22 cellular contexts compared by ENCODE assay signal in genomic region chr6:23394699-23395098, GRCh38.
"Had no signal": no experiment of that assay in that cellular context is flagged by ENCODE, and none has a peak within 500 bp of the region (broad histone marks: within the 10 kb centered on the region; RNA-seq: fewer than 3 reads in every experiment).

No MANE protein-coding gene starts in this region.

- H3K4me1 ChIP-seq: breast epithelium, parathyroid adenoma, tibial artery had no signal

- H3K27ac Mint-ChIP-seq: activated B cell treated with CpG ODN at 0.5 μM for 24 hours; activated CD4-positive, alpha-beta T cell treated with anti-CD3 and anti-CD28 coated beads, Interleukin-2, amount 10 ng/mL, durations not matched to agents 24 days and 14 days; activated CD8-positive, alpha-beta T cell treated with anti-CD3 and anti-CD28 coated beads for 36 hours; activated naive CD8-positive, alpha-beta T cell treated with anti-CD3 and anti-CD28 coated beads for 36 hours; activated T-helper 17 cell treated with anti-CD3 and anti-CD28 coated beads, Interleukin-2, amount 50 U/mL, for 72 hours; immature natural killer cell; memory B cell; naive B cell had no signal

- H2AFZ ChIP-seq: parathyroid adenoma had no signal

- H3K36me3 Mint-ChIP-seq: activated naive CD8-positive, alpha-beta T cell treated with anti-CD3 and anti-CD28 coated beads for 36 hours; immature natural killer cell; memory B cell; naive B cell had no signal

- H3K27me3 Mint-ChIP-seq: activated B cell treated with CpG ODN at 0.5 μM for 24 hours; activated CD4-positive, alpha-beta T cell treated with anti-CD3 and anti-CD28 coated beads, Interleukin-2, amount 10 ng/mL, durations not matched to agents 24 days and 14 days; activated CD8-positive, alpha-beta T cell treated with anti-CD3 and anti-CD28 coated beads for 36 hours; activated naive CD8-positive, alpha-beta T cell treated with anti-CD3 and anti-CD28 coated beads for 36 hours; activated T-helper 17 cell treated with anti-CD3 and anti-CD28 coated beads, Interleukin-2, amount 50 U/mL, for 72 hours; memory B cell; naive B cell had no signal

- H3K27ac ChIP-seq: breast epithelium, neutrophil, parathyroid adenoma, tibial artery had no signal

- ATAC-seq: activated CD8-positive, alpha-beta T cell treated with anti-CD3 and anti-CD28 coated beads for 36 hours; activated T-helper 17 cell treated with anti-CD3 and anti-CD28 coated beads, Interleukin-2, amount 50 U/mL, for 72 hours; left ventricle myocardium superior; stimulated activated naive CD8-positive, alpha-beta T cell treated with anti-CD3 and anti-CD28 coated beads, Interleukin-15, Interleukin-2, amounts not matched to agents 100 U/mL and 50 U/mL, for 24 hours had no signal

- H3K4me1 Mint-ChIP-seq: activated B cell treated with CpG ODN at 0.5 μM for 24 hours; activated CD4-positive, alpha-beta T cell treated with anti-CD3 and anti-CD28 coated beads, Interleukin-2, amount 10 ng/mL, durations not matched to agents 24 days and 14 days; activated naive CD8-positive, alpha-beta T cell treated with anti-CD3 and anti-CD28 coated beads for 36 hours; activated T-helper 17 cell treated with anti-CD3 and anti-CD28 coated beads, Interleukin-2, amount 50 U/mL, for 72 hours; immature natural killer cell; memory B cell; naive B cell had no signal

- H3K9ac ChIP-seq: parathyroid adenoma had no signal

- H3K9me3 Mint-ChIP-seq: activated CD4-positive, alpha-beta T cell treated with anti-CD3 and anti-CD28 coated beads, Interleukin-2, amount 10 ng/mL, durations not matched to agents 24 days and 14 days; activated CD8-positive, alpha-beta T cell treated with anti-CD3 and anti-CD28 coated beads for 36 hours; activated T-helper 17 cell treated with anti-CD3 and anti-CD28 coated beads, Interleukin-2, amount 50 U/mL, for 72 hours had no signal

- DNase-seq: activated B cell treated with CpG ODN at 0.5 μM for 24 hours; activated CD4-positive, alpha-beta T cell treated with anti-CD3 and anti-CD28 coated beads, Interleukin-2, amount 10 ng/mL, durations not matched to agents 24 days and 14 days; activated CD8-positive, alpha-beta T cell treated with anti-CD3 and anti-CD28 coated beads for 36 hours; activated naive CD4-positive, alpha-beta T cell; activated naive CD8-positive, alpha-beta T cell treated with anti-CD3 and anti-CD28 coated beads for 36 hours; activated T-cell treated with anti-CD3 and anti-CD28 coated beads, Interleukin-2, amount 50 U/mL, for 1 hour; anterior cingulate cortex; cortex of kidney; immature natural killer cell; kidney glomerular epithelial cell; left ventricle myocardium superior; naive B cell; stimulated activated CD4-positive, alpha-beta T cell treated with anti-CD3 and anti-CD28 coated beads, Interleukin-2, amount 100 ng/mL, for 24 hours; stimulated activated naive CD8-positive, alpha-beta T cell treated with anti-CD3 and anti-CD28 coated beads, Interleukin-15, Interleukin-2, amounts not matched to agents 100 U/mL and 50 U/mL, for 24 hours; substantia nigra; T-helper 9 cell; tibial artery had no signal

- H3K27me3 ChIP-seq: breast epithelium, neutrophil, tibial artery had no signal

- H3K36me3 ChIP-seq: breast epithelium, neutrophil, tibial artery had no signal

- H3K4me3 Mint-ChIP-seq: activated B cell treated with CpG ODN at 0.5 μM for 24 hours; activated CD4-positive, alpha-beta T cell treated with anti-CD3 and anti-CD28 coated beads, Interleukin-2, amount 10 ng/mL, durations not matched to agents 24 days and 14 days; activated CD8-positive, alpha-beta T cell treated with anti-CD3 and anti-CD28 coated beads for 36 hours; activated naive CD8-positive, alpha-beta T cell treated with anti-CD3 and anti-CD28 coated beads for 36 hours; activated T-helper 17 cell treated with anti-CD3 and anti-CD28 coated beads, Interleukin-2, amount 50 U/mL, for 72 hours; immature natural killer cell; memory B cell; naive B cell had no signal

- H3K4me3 ChIP-seq: breast epithelium, tibial artery had no signal

- H3K9me3 ChIP-seq: breast epithelium, neutrophil, tibial artery had no signal
